ENCODE assay signal across 7 cellular contexts in genomic region chr1:7218210-7218832, GRCh38.
DNase-seq lines count a peak whose midpoint lies in the region; ATAC-seq and TF ChIP-seq lines count a peak whose summit lies in the region.

No MANE protein-coding gene starts in this region.

- no peaks in the 10 kb centered on the region for H3K9me3 ChIP-seq in DND-41 (ENCODE audit: insufficient read depth, low read length, severe bottlenecking)
- no peaks in the 10 kb centered on the region for H3K9me3 ChIP-seq in NT2/D1 (ENCODE audit: insufficient read depth, low read length)

- ATAC-seq in DND-41 (ENCODE audit: insufficient read depth, low read depth) (peak; percentile 60; the same call in 2 of the 3 replicates), GM21717 (IDR thresholded peaks at IDR 0.05; ENCODE audit: unreplicated experiment) (no peak)

- no peaks in the 10 kb centered on the region for H4K20me1 ChIP-seq in DND-41 (ENCODE audit: insufficient read depth, low read length)

- DNase-seq in DND-41 (peak; percentile 63), HuH-7 (ENCODE audit: low spot score) (peak; percentile 42), NT2/D1 (ENCODE audit: low read depth, low spot score) (peak; percentile 35), choroid plexus epithelial cell (ENCODE audit: low read depth) (peak; percentile 67), midbrain (lab: John Stamatoyannopoulos, UW) (peak; percentile 37), dedifferentiated amniotic fluid mesenchymal stem cell (ENCODE audit: extremely low spot score) (no peak)

- TF ChIP-seq CTCF in DND-41 (IDR thresholded peaks at IDR 0.05; ENCODE audit: borderline replicate concordance, extremely low read depth, low read length, poor library complexity, severe bottlenecking) (peak; percentile 95), choroid plexus epithelial cell (conservative IDR thresholded peaks at IDR 0.05; ENCODE audit: low read depth, low read length) (peak; percentile 81)

- no peak overlapping the region for H3K4me2 ChIP-seq in DND-41 (ENCODE audit: insufficient read depth, low read length)

- H2AFZ ChIP-seq in DND-41 (ENCODE audit: low read depth, low read length): no peak overlapping the region

- H3K27me3 ChIP-seq in DND-41 (ENCODE audit: insufficient read depth, low read length, poor library complexity): no peaks in the 10 kb centered on the region
- no peaks in the 10 kb centered on the region for H3K27me3 ChIP-seq in NT2/D1 (ENCODE audit: insufficient read depth, insufficient read length)

- H3K9ac ChIP-seq in DND-41 (ENCODE audit: low read depth, low read length): no peak overlapping the region
- no peak overlapping the region for H3K9ac ChIP-seq in NT2/D1 (ENCODE audit: insufficient read length, low read depth)

- H3K4me3 ChIP-seq in DND-41 (ENCODE audit: low read depth in 1 of 2, low read length in 2 of 2) (no peak overlapping the region), NT2/D1 (ENCODE audit: insufficient read length, low read depth) (no peak overlapping the region), choroid plexus epithelial cell (ENCODE audit: low read depth, low read length) (no peak overlapping the region)

- no peak overlapping the region for H3K27ac ChIP-seq in DND-41 (ENCODE audit: low read length)

- no peaks in the 10 kb centered on the region for H3K4me1 ChIP-seq in DND-41 (ENCODE audit: insufficient read depth, low read length)
- H3K4me1 ChIP-seq in NT2/D1 (ENCODE audit: insufficient read depth, insufficient read length): no peaks in the 10 kb centered on the region

- H3K79me2 ChIP-seq in DND-41 (ENCODE audit: insufficient read depth, low read length): no peaks in the 10 kb centered on the region

- H3K36me3 ChIP-seq in DND-41 (ENCODE audit: insufficient read depth, low read length): no peaks in the 10 kb centered on the region
- no peaks in the 10 kb centered on the region for H3K36me3 ChIP-seq in NT2/D1 (ENCODE audit: insufficient read depth, insufficient read length, low read length)
